In genomic region chr3:189806171-189806951, GRCh38 we compare ENCODE assay signal across 13 cellular contexts.
DNase-seq lines count a peak whose midpoint lies in the region; ATAC-seq and TF ChIP-seq lines count a peak whose summit lies in the region.
"Had no signal": no experiment of that assay in that cellular context is flagged by ENCODE, and none has a peak within 500 bp of the region (broad histone marks: within the 10 kb centered on the region; RNA-seq: fewer than 3 reads in every experiment).

No MANE protein-coding gene starts in this region.

- H3K9me3 Mint-ChIP-seq in osteocyte (ENCODE audit: unreplicated experiment): no peaks in the 10 kb centered on the region
- H3K9me3 Mint-ChIP-seq: activated B cell treated with CpG ODN at 0.5 μM for 24 hours; activated naive CD4-positive, alpha-beta T cell treated with anti-CD3 and anti-CD28 coated beads, Interleukin-2, amount 50 U/mL, for 24 hours had no signal

- H3K4me3 ChIP-seq in H7 (ENCODE audit: insufficient read depth, low read depth, low read length) (no peak overlapping the region), fibroblast of the aortic adventitia (ENCODE audit: low read depth, low read length) (no peak overlapping the region)

- no peak overlapping the region for H3K4me3 Mint-ChIP-seq in osteocyte (ENCODE audit: unreplicated experiment)
- H3K4me3 Mint-ChIP-seq: activated B cell treated with CpG ODN at 0.5 μM for 24 hours; activated naive CD4-positive, alpha-beta T cell treated with anti-CD3 and anti-CD28 coated beads, Interleukin-2, amount 50 U/mL, for 24 hours had no signal

- H3K36me3 Mint-ChIP-seq in osteocyte (ENCODE audit: unreplicated experiment): no peaks in the 10 kb centered on the region
- H3K36me3 Mint-ChIP-seq: activated naive CD4-positive, alpha-beta T cell treated with anti-CD3 and anti-CD28 coated beads, Interleukin-2, amount 50 U/mL, for 24 hours had no signal

- peak overlapping the region; percentile 0 for H3K27ac Mint-ChIP-seq in osteocyte (ENCODE audit: unreplicated experiment)
- H3K27ac Mint-ChIP-seq: activated B cell treated with CpG ODN at 0.5 μM for 24 hours; activated naive CD4-positive, alpha-beta T cell treated with anti-CD3 and anti-CD28 coated beads, Interleukin-2, amount 50 U/mL, for 24 hours had no signal

- peaks cover 4% of the 10 kb centered on the region for H3K27me3 ChIP-seq in H7 (ENCODE audit: control insufficient read depth, insufficient read depth, low read length)

- DNase-seq in H7 (peak; percentile 43), NCI-H510A treated with DMSO at 0.1 percent for 48 hours (lab: John Stamatoyannopoulos, UW) (peak; percentile 73), fibroblast of the aortic adventitia (ENCODE audit: low read depth) (peak; percentile 6), osteocyte (ENCODE audit: extremely low spot score, unreplicated experiment) (no peak), NCI-H2196 treated with DMSO at 0.1 percent for 48 hours (lab: John Stamatoyannopoulos, UW; ENCODE audit: unreplicated experiment) (no peak)
- DNase-seq: activated B cell treated with CpG ODN at 0.5 μM for 24 hours; activated CD8-positive, alpha-beta memory T cell treated with anti-CD3 and anti-CD28 coated beads, Interleukin-2, amount 50 U/mL, for 4 hours; erythroblast; NCI-H1694 had no signal

- peaks cover 8% of the 10 kb centered on the region for H3K4me1 Mint-ChIP-seq in osteocyte (ENCODE audit: unreplicated experiment)
- H3K4me1 Mint-ChIP-seq: activated B cell treated with CpG ODN at 0.5 μM for 24 hours; activated naive CD4-positive, alpha-beta T cell treated with anti-CD3 and anti-CD28 coated beads, Interleukin-2, amount 50 U/mL, for 24 hours had no signal

- TF ChIP-seq CTCF in fibroblast of the aortic adventitia (IDR thresholded peaks at IDR 0.05; ENCODE audit: insufficient read depth, low read length) (no peak), osteocyte (IDR thresholded peaks at IDR 0.05) (no peak)

- no peaks in the 10 kb centered on the region for H3K36me3 ChIP-seq in H7 (replicated peaks; ENCODE audit: control insufficient read depth, insufficient read depth, low read length)

- ATAC-seq in HG02623 (IDR thresholded peaks at IDR 0.05; ENCODE audit: unreplicated experiment) (no peak), HG02610 (IDR thresholded peaks at IDR 0.05; ENCODE audit: unreplicated experiment) (no peak), GM19351 (IDR thresholded peaks at IDR 0.05; ENCODE audit: unreplicated experiment) (no peak)

- H3K27me3 Mint-ChIP-seq in osteocyte (ENCODE audit: unreplicated experiment): no peaks in the 10 kb centered on the region
- H3K27me3 Mint-ChIP-seq: activated B cell treated with CpG ODN at 0.5 μM for 24 hours; activated naive CD4-positive, alpha-beta T cell treated with anti-CD3 and anti-CD28 coated beads, Interleukin-2, amount 50 U/mL, for 24 hours had no signal

Comparison
In these comparisons a context has a peak if more than half of its experiments do, and no peak if none do; other contexts are left out.
1. DNase-seq: peak in H7 (single experiment), NCI-H510A treated with DMSO at 0.1 percent for 48 hours (single experiment) and fibroblast of the aortic adventitia (single experiment); none in osteocyte (single experiment) and NCI-H2196 treated with DMSO at 0.1 percent for 48 hours (single experiment).